Comparison of ENCODE assay signal across 25 cellular contexts in genomic region chr5:107378218-107378899, GRCh38.
DNase-seq lines count a peak whose midpoint lies in the region; ATAC-seq and TF ChIP-seq lines count a peak whose summit lies in the region.
"Had no signal": no experiment of that assay in that cellular context is flagged by ENCODE, and none has a peak within 500 bp of the region (broad histone marks: within the 10 kb centered on the region; RNA-seq: fewer than 3 reads in every experiment).

No MANE protein-coding gene starts in this region.

- peaks cover 0 to 5% of the 10 kb centered on the region in 2 donors for H3K27me3 Mint-ChIP-seq in stimulated activated naive B cell treated with anti-CD40 and anti-IgM and Interleukin-4, amounts not matched to agents 10 μg/mL and 1 μg/mL and 100 μg/mL, for 72 hours
- no peaks in the 10 kb centered on the region for H3K27me3 Mint-ChIP-seq in WTC11 (ENCODE audit: low read depth)
- no peaks in the 10 kb centered on the region for H3K27me3 Mint-ChIP-seq in nephron progenitor cell (ENCODE audit: low read depth, poor library complexity)

- DNase-seq in HCEC 1CT: peak; percentile 60
- DNase-seq in OCI-LY7 (ENCODE audit: low spot score): peak; percentile 63
- DNase-seq in fibroblast of mammary gland (ENCODE audit: low read depth): peak; percentile 50
- no peak for DNase-seq in stimulated activated naive B cell treated with anti-CD40 and anti-IgM and Interleukin-4, amounts not matched to agents 10 μg/mL and 1 μg/mL and 100 μg/mL, for 72 hours
- DNase-seq in stimulated activated CD4-positive, alpha-beta T cell treated with anti-CD3 and anti-CD28 coated beads, Interleukin-2, amount 100 ng/mL, for 24 hours: no peak
- no peak for DNase-seq in WTC11 (ENCODE audit: low spot score)
- no peak for DNase-seq in nephron progenitor cell
- DNase-seq: activated CD4-positive, alpha-beta T cell treated with anti-CD3 and anti-CD28 coated beads, Interleukin-2, amount 50 U/mL, for 4 hours; aorta; BE2C; effector CD8-positive, alpha-beta T cell; GDM1; glutamatergic neuron; left ventricle myocardium inferior; NCI-H1092; NCI-H2081; NCI-H510A; occipital lobe; retina; WERI-Rb-1 had no signal

- H3K4me2 ChIP-seq in OCI-LY7 (ENCODE audit: low read length): peak overlapping the region; percentile 10

- H3K4me3 ChIP-seq in OCI-LY7 (ENCODE audit: low read depth, low read length, poor library complexity, severe bottlenecking) (no peak overlapping the region), fibroblast of mammary gland (ENCODE audit: control insufficient read depth, low read depth, low read length) (no peak overlapping the region)
- H3K4me3 ChIP-seq: esophagus muscularis mucosa, left ventricle myocardium inferior, thoracic aorta had no signal

- no peaks in the 10 kb centered on the region for H4K20me1 ChIP-seq in OCI-LY7 (ENCODE audit: insufficient read depth, low read length)

- no peaks in the 10 kb centered on the region for H3K36me3 Mint-ChIP-seq in stimulated activated naive B cell treated with anti-CD40 and anti-IgM and Interleukin-4, amounts not matched to agents 10 μg/mL and 1 μg/mL and 100 μg/mL, for 72 hours
- H3K36me3 Mint-ChIP-seq in WTC11 (no peaks in the 10 kb centered on the region), nephron progenitor cell (ENCODE audit: low read depth) (peaks cover 21% of the 10 kb centered on the region)

- H3K9me3 Mint-ChIP-seq in stimulated activated naive B cell treated with anti-CD40 and anti-IgM and Interleukin-4, amounts not matched to agents 10 μg/mL and 1 μg/mL and 100 μg/mL, for 72 hours: no peaks in the 10 kb centered on the region
- H3K9me3 Mint-ChIP-seq in WTC11 (no peaks in the 10 kb centered on the region), nephron progenitor cell (no peaks in the 10 kb centered on the region)
- H3K9me3 Mint-ChIP-seq: T-helper 1 cell treated with Interleukin-12 subunit alpha and Interleukin-12 subunit beta and Interleukin-4 antibody, amounts not matched to agents 30 μg/mL and 1 μg/mL, for 36 hours had no signal

- TF ChIP-seq CTCF in OCI-LY7 (conservative IDR thresholded peaks at IDR 0.05; ENCODE audit: low read length) (no peak), fibroblast of mammary gland (conservative IDR thresholded peaks at IDR 0.05; ENCODE audit: control insufficient read depth, insufficient read depth, low read depth, low read length) (no peak), WTC11 (IDR thresholded peaks at IDR 0.05) (no peak), nephron progenitor cell (IDR thresholded peaks at IDR 0.05) (no peak)

- H2AFZ ChIP-seq in OCI-LY7 (ENCODE audit: low read length): peak overlapping the region; percentile 53; the same call in 1 of the 2 replicates

- no peaks in the 10 kb centered on the region for H3K79me2 ChIP-seq in OCI-LY7 (ENCODE audit: insufficient read depth, low read depth, low read length)

- CTCF ChIA-PET in OCI-LY7 (lab: Charles Lee; ENCODE audit: unreplicated experiment): interaction anchor here (0.5 kb wide), 1 partner anchor 216 kb away, joined by 3 read pairs; no protein-coding TSS in a partner anchor
- CTCF ChIA-PET in WTC11 (lab: Charles Lee): interaction anchor here (1.1 kb wide), 1 partner anchor 194 kb away, joined by 4 read pairs; no protein-coding TSS in a partner anchor

- BruUV-seq in OCI-LY7 (replicated peaks; lab: Mats Ljungman, UMichigan): no TSS peak

- intact Hi-C loops in OCI-LY7 (cut with micrococcal nuclease; ENCODE audit: unreplicated experiment): no loop called here

- no peak overlapping the region for H3K27ac Mint-ChIP-seq in stimulated activated naive B cell treated with anti-CD40 and anti-IgM and Interleukin-4, amounts not matched to agents 10 μg/mL and 1 μg/mL and 100 μg/mL, for 72 hours
- H3K27ac Mint-ChIP-seq in WTC11: no peak overlapping the region
- no peak overlapping the region for H3K27ac Mint-ChIP-seq in nephron progenitor cell
- H3K27ac Mint-ChIP-seq: T-helper 1 cell treated with Interleukin-12 subunit alpha and Interleukin-12 subunit beta and Interleukin-4 antibody, amounts not matched to agents 30 μg/mL and 1 μg/mL, for 36 hours had no signal

- H3K9me3 ChIP-seq in OCI-LY7 (ENCODE audit: low read length): no peaks in the 10 kb centered on the region
- H3K9me3 ChIP-seq: BE2C, esophagus muscularis mucosa, left ventricle myocardium inferior, thoracic aorta had no signal

- H3K4me3 Mint-ChIP-seq in stimulated activated naive B cell treated with anti-CD40 and anti-IgM and Interleukin-4, amounts not matched to agents 10 μg/mL and 1 μg/mL and 100 μg/mL, for 72 hours: no peak overlapping the region
- H3K4me3 Mint-ChIP-seq in WTC11 (no peak overlapping the region), nephron progenitor cell (no peak overlapping the region)
- H3K4me3 Mint-ChIP-seq: T-helper 1 cell treated with Interleukin-12 subunit alpha and Interleukin-12 subunit beta and Interleukin-4 antibody, amounts not matched to agents 30 μg/mL and 1 μg/mL, for 36 hours had no signal

- H3K36me3 ChIP-seq in OCI-LY7 (ENCODE audit: insufficient read depth, low read length): no peaks in the 10 kb centered on the region; the same call in 1 of the 2 replicates
- H3K36me3 ChIP-seq: BE2C, esophagus muscularis mucosa, left ventricle myocardium inferior, thoracic aorta, WERI-Rb-1 had no signal

- peaks cover 5 to 11% of the 10 kb centered on the region in 2 donors for H3K4me1 Mint-ChIP-seq in stimulated activated naive B cell treated with anti-CD40 and anti-IgM and Interleukin-4, amounts not matched to agents 10 μg/mL and 1 μg/mL and 100 μg/mL, for 72 hours
- H3K4me1 Mint-ChIP-seq in WTC11: peaks cover 31% of the 10 kb centered on the region
- H3K4me1 Mint-ChIP-seq in nephron progenitor cell: peaks cover 29% of the 10 kb centered on the region

- peak overlapping the region; percentile 23 for H3K27ac ChIP-seq in OCI-LY7 (ENCODE audit: low read depth, low read length, poor library complexity, severe bottlenecking)
- H3K27ac ChIP-seq: esophagus muscularis mucosa, left ventricle myocardium inferior, thoracic aorta, WERI-Rb-1 had no signal

- peaks cover 78% of the 10 kb centered on the region for H3K4me1 ChIP-seq in OCI-LY7 (ENCODE audit: insufficient read depth, low read length, poor library complexity, severe bottlenecking)
- H3K4me1 ChIP-seq: esophagus muscularis mucosa had no signal

- no peaks in the 10 kb centered on the region for H3K9me2 ChIP-seq in OCI-LY7 (ENCODE audit: insufficient read depth, low read length)

- POLR2A ChIA-PET in OCI-LY7 (lab: Charles Lee) (interaction anchor here (0.6 to 1.8 kb wide), 8 partner anchors 18 to 194 kb away, joined by 3 to 7 read pairs (median 3); no protein-coding TSS in a partner anchor), WTC11 (lab: Charles Lee) (no interaction called here)

- ATAC-seq in stimulated activated naive B cell treated with anti-CD40 and anti-IgM and Interleukin-4, amounts not matched to agents 10 μg/mL and 1 μg/mL and 100 μg/mL, for 72 hours (replicated peaks): peak; percentile 22 to 38
- ATAC-seq in WTC11: no peak
- ATAC-seq: HCT116, Right ventricle myocardium inferior had no signal

TF ChIP-seq in WTC11, 78 proteins besides CTCF, POLR2A, EP300 and RAD21 (continues in another document):
- TF ChIP-seq USF1 (CRISPR knock-in tag; IDR thresholded peaks at IDR 0.05) (no peak), ZNF416 (CRISPR knock-in tag; IDR thresholded peaks at IDR 0.05) (no peak), RELA (CRISPR knock-in tag; IDR thresholded peaks at IDR 0.05; ENCODE audit: borderline replicate concordance) (no peak), CREM (CRISPR knock-in tag; IDR thresholded peaks at IDR 0.05) (no peak), NR2C2 (CRISPR knock-in tag; IDR thresholded peaks at IDR 0.05) (no peak), NFYB (CRISPR knock-in tag; conservative IDR thresholded peaks at IDR 0.05; ENCODE audit: low read depth) (no peak), ZNF263 (CRISPR knock-in tag; IDR thresholded peaks at IDR 0.05; ENCODE audit: low read depth) (no peak), CBFB (CRISPR knock-in tag; IDR thresholded peaks at IDR 0.05; ENCODE audit: low read depth) (no peak), JAZF1 (CRISPR knock-in tag; IDR thresholded peaks at IDR 0.05) (no peak), ELF4 (CRISPR knock-in tag; IDR thresholded peaks at IDR 0.05; ENCODE audit: low read depth) (no peak), TP53 (CRISPR knock-in tag; IDR thresholded peaks at IDR 0.05) (no peak), PRRX2 (CRISPR knock-in tag; IDR thresholded peaks at IDR 0.05) (no peak), ZBTB21 (CRISPR knock-in tag; IDR thresholded peaks at IDR 0.05; ENCODE audit: borderline replicate concordance) (no peak)
- TF ChIP-seq, protein P1, sequence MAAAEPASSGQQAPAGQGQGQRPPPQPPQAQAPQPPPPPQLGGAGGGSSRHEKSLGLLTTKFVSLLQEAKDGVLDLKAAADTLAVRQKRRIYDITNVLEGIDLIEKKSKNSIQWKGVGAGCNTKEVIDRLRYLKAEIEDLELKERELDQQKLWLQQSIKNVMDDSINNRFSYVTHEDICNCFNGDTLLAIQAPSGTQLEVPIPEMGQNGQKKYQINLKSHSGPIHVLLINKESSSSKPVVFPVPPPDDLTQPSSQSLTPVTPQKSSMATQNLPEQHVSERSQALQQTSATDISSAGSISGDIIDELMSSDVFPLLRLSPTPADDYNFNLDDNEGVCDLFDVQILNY (CRISPR knock-in tag; IDR thresholded peaks at IDR 0.05): no peak

Comparison
In these comparisons a context has a peak if more than half of its experiments do, and no peak if none do; other contexts are left out.
1. DNase-seq: peak in HCEC 1CT (single experiment), OCI-LY7 (single experiment) and fibroblast of mammary gland (single experiment); none in stimulated activated naive B cell treated with anti-CD40 and anti-IgM and Interleukin-4, amounts not matched to agents 10 μg/mL and 1 μg/mL and 100 μg/mL, for 72 hours (single experiment), stimulated activated CD4-positive, alpha-beta T cell treated with anti-CD3 and anti-CD28 coated beads, Interleukin-2, amount 100 ng/mL, for 24 hours (0 of 2), WTC11 (single experiment) and nephron progenitor cell (single experiment).